ENCODE assay signal across 30 cellular contexts in genomic region chr10:82477776-82478175, GRCh38.
"Had no signal": no experiment of that assay in that cellular context is flagged by ENCODE, and none has a peak within 500 bp of the region (broad histone marks: within the 10 kb centered on the region; RNA-seq: fewer than 3 reads in every experiment).

No MANE protein-coding gene starts in this region.

- FAIRE-seq: astrocyte, bronchial epithelial cell, frontal cortex had no signal

- ATAC-seq: activated naive CD4-positive, alpha-beta T cell treated with anti-CD3 and anti-CD28 coated beads, Interleukin-2, amount 50 U/mL, for 72 hours; activated T-cell treated with anti-CD3 and anti-CD28 coated beads, Interleukin-2, amount 50 U/mL, for 72 hours; esophagus mucosa; WTC11 had no signal

- DNase-seq: activated CD4-positive, alpha-beta memory T cell treated with anti-CD3 and anti-CD28 coated beads, Interleukin-2, amount 10 ng/mL, durations not matched to agents 7 days and 5 days; activated CD4-positive, alpha-beta T cell treated with anti-CD3 and anti-CD28 coated beads for 1 hour; activated CD4-positive, alpha-beta T cell treated with anti-CD3 and anti-CD28 coated beads for 4 hours; activated CD4-positive, alpha-beta T cell treated with anti-CD3 and anti-CD28 coated beads, Interleukin-2, amount 10 ng/mL, durations not matched to agents 7 days and 5 days; activated CD4-positive, alpha-beta T cell treated with anti-CD3 and anti-CD28 coated beads, Interleukin-2, amount 50 U/mL, for 4 hours; activated CD8-positive, alpha-beta memory T cell treated with anti-CD3 and anti-CD28 coated beads, Interleukin-2, amount 50 U/mL, for 48 hours; activated gamma-delta T cell; activated naive CD4-positive, alpha-beta T cell; activated naive CD4-positive, alpha-beta T cell treated with anti-CD3 and anti-CD28 coated beads, Interleukin-2, amount 10 ng/mL, durations not matched to agents 7 days and 5 days; activated naive CD8-positive, alpha-beta T cell treated with anti-CD3 and anti-CD28 coated beads, Interleukin-2, amount 10 ng/mL, durations not matched to agents 7 days and 5 days; activated T-cell treated with anti-CD3 and anti-CD28 coated beads for 4 hours; activated T-cell treated with anti-CD3 and anti-CD28 coated beads, Interleukin-2, amount 50 U/mL, for 24 hours; activated T-cell treated with anti-CD3 and anti-CD28 coated beads, Interleukin-2, amount 50 U/mL, for 72 hours; anterior cingulate cortex; brain microvascular endothelial cell; dorsolateral prefrontal cortex; effector memory CD4-positive, alpha-beta T cell; endodermal cell; foreskin fibroblast; head of caudate nucleus; hippocampal formation had no signal

- H3K4me3 Mint-ChIP-seq: activated CD4-positive, alpha-beta memory T cell treated with anti-CD3 and anti-CD28 coated beads, Interleukin-2, amount 10 ng/mL, durations not matched to agents 7 days and 5 days; activated CD4-positive, alpha-beta T cell treated with anti-CD3 and anti-CD28 coated beads, Interleukin-2, amount 10 ng/mL, durations not matched to agents 7 days and 5 days; activated naive CD4-positive, alpha-beta T cell treated with anti-CD3 and anti-CD28 coated beads, Interleukin-2, amount 10 ng/mL, durations not matched to agents 7 days and 5 days; activated naive CD8-positive, alpha-beta T cell treated with anti-CD3 and anti-CD28 coated beads, Interleukin-2, amount 10 ng/mL, durations not matched to agents 7 days and 5 days; activated T-cell treated with anti-CD3 and anti-CD28 coated beads, Interleukin-2, amount 50 U/mL, for 24 hours; activated T-cell treated with anti-CD3 and anti-CD28 coated beads, Interleukin-2, amount 50 U/mL, for 72 hours; central memory CD8-positive, alpha-beta T cell; dendritic cell treated with granulocyte-macrophage colony-stimulating factor and Interleukin-4, amounts not matched to agents 40 ng/mL and 50 ng/mL, for 4 days; endodermal cell; WTC11 had no signal

- H3K27ac Mint-ChIP-seq: activated CD4-positive, alpha-beta memory T cell treated with anti-CD3 and anti-CD28 coated beads, Interleukin-2, amount 10 ng/mL, durations not matched to agents 7 days and 5 days; activated CD4-positive, alpha-beta T cell treated with anti-CD3 and anti-CD28 coated beads, Interleukin-2, amount 10 ng/mL, durations not matched to agents 7 days and 5 days; activated naive CD4-positive, alpha-beta T cell treated with anti-CD3 and anti-CD28 coated beads, Interleukin-2, amount 10 ng/mL, durations not matched to agents 7 days and 5 days; activated naive CD4-positive, alpha-beta T cell treated with anti-CD3 and anti-CD28 coated beads, Interleukin-2, amount 50 U/mL, for 72 hours; activated naive CD8-positive, alpha-beta T cell treated with anti-CD3 and anti-CD28 coated beads, Interleukin-2, amount 10 ng/mL, durations not matched to agents 7 days and 5 days; activated T-cell treated with anti-CD3 and anti-CD28 coated beads, Interleukin-2, amount 50 U/mL, for 24 hours; activated T-cell treated with anti-CD3 and anti-CD28 coated beads, Interleukin-2, amount 50 U/mL, for 72 hours; dendritic cell treated with granulocyte-macrophage colony-stimulating factor and Interleukin-4, amounts not matched to agents 40 ng/mL and 50 ng/mL, for 4 days; endodermal cell; WTC11 had no signal

- H3K4me1 Mint-ChIP-seq: activated CD4-positive, alpha-beta memory T cell treated with anti-CD3 and anti-CD28 coated beads, Interleukin-2, amount 10 ng/mL, durations not matched to agents 7 days and 5 days; activated CD4-positive, alpha-beta T cell treated with anti-CD3 and anti-CD28 coated beads, Interleukin-2, amount 10 ng/mL, durations not matched to agents 7 days and 5 days; activated naive CD4-positive, alpha-beta T cell treated with anti-CD3 and anti-CD28 coated beads, Interleukin-2, amount 10 ng/mL, durations not matched to agents 7 days and 5 days; activated naive CD8-positive, alpha-beta T cell treated with anti-CD3 and anti-CD28 coated beads, Interleukin-2, amount 10 ng/mL, durations not matched to agents 7 days and 5 days; central memory CD8-positive, alpha-beta T cell had no signal

- H3K27me3 ChIP-seq: brain microvascular endothelial cell, dorsolateral prefrontal cortex had no signal

- H3K36me3 ChIP-seq: brain microvascular endothelial cell had no signal

- H3K27me3 Mint-ChIP-seq: activated CD4-positive, alpha-beta memory T cell treated with anti-CD3 and anti-CD28 coated beads, Interleukin-2, amount 10 ng/mL, durations not matched to agents 7 days and 5 days; activated CD4-positive, alpha-beta T cell treated with anti-CD3 and anti-CD28 coated beads, Interleukin-2, amount 10 ng/mL, durations not matched to agents 7 days and 5 days; activated naive CD4-positive, alpha-beta T cell treated with anti-CD3 and anti-CD28 coated beads, Interleukin-2, amount 10 ng/mL, durations not matched to agents 7 days and 5 days; activated naive CD8-positive, alpha-beta T cell treated with anti-CD3 and anti-CD28 coated beads, Interleukin-2, amount 10 ng/mL, durations not matched to agents 7 days and 5 days; activated T-cell treated with anti-CD3 and anti-CD28 coated beads, Interleukin-2, amount 50 U/mL, for 24 hours; central memory CD8-positive, alpha-beta T cell; dendritic cell treated with granulocyte-macrophage colony-stimulating factor and Interleukin-4, amounts not matched to agents 40 ng/mL and 50 ng/mL, for 4 days had no signal

- H3K4me3 ChIP-seq: coronary artery, dorsolateral prefrontal cortex had no signal

- H3K36me3 Mint-ChIP-seq: activated naive CD4-positive, alpha-beta T cell treated with anti-CD3 and anti-CD28 coated beads, Interleukin-2, amount 10 ng/mL, durations not matched to agents 7 days and 5 days; activated naive CD8-positive, alpha-beta T cell treated with anti-CD3 and anti-CD28 coated beads, Interleukin-2, amount 10 ng/mL, durations not matched to agents 7 days and 5 days had no signal

- H3K27ac ChIP-seq: brain microvascular endothelial cell, coronary artery, dorsolateral prefrontal cortex had no signal
